In genomic region chr6:6736753-6737654, GRCh38 we compare ENCODE assay signal across 11 cellular contexts.
A peak's percentile ranks its signal among the peaks of the same experiment; 100 is the strongest.
DNase-seq lines count a peak whose midpoint lies in the region; ATAC-seq and TF ChIP-seq lines count a peak whose summit lies in the region.
"Had no signal": no experiment of that assay in that cellular context is flagged by ENCODE, and none has a peak within 500 bp of the region (broad histone marks: within the 10 kb centered on the region; RNA-seq: fewer than 3 reads in every experiment).

No MANE protein-coding gene starts in this region.

- intact Hi-C loops in aorta (cut with DNase I), result no loop called here

- H3K4me1 Mint-ChIP-seq in activated naive CD8-positive, alpha-beta T cell treated with anti-CD3 and anti-CD28 coated beads for 36 hours, result no peaks in the 10 kb centered on the region
- no peaks in the 10 kb centered on the region for H3K4me1 Mint-ChIP-seq in activated naive CD8-positive, alpha-beta T cell treated with anti-CD3 and anti-CD28 coated beads, Interleukin-2, amount 50 U/mL, for 24 hours

- H3K4me1 ChIP-seq in muscle layer of colon (ENCODE audit: insufficient read depth, low read length) (no peaks in the 10 kb centered on the region), aorta (ENCODE audit: control insufficient read depth in 1 of 2, insufficient read depth in 2 of 2, low read length in 2 of 2) (no peaks in the 10 kb centered on the region)

- H3K4me3 Mint-ChIP-seq in activated naive CD8-positive, alpha-beta T cell treated with anti-CD3 and anti-CD28 coated beads for 36 hours, result peak overlapping the region; percentile 22
- H3K4me3 Mint-ChIP-seq in activated naive CD8-positive, alpha-beta T cell treated with anti-CD3 and anti-CD28 coated beads, Interleukin-2, amount 50 U/mL, for 24 hours, result no peak overlapping the region

- H3K27me3 Mint-ChIP-seq in activated naive CD8-positive, alpha-beta T cell treated with anti-CD3 and anti-CD28 coated beads for 36 hours, result peaks cover 21% of the 10 kb centered on the region
- H3K27me3 Mint-ChIP-seq in activated naive CD8-positive, alpha-beta T cell treated with anti-CD3 and anti-CD28 coated beads, Interleukin-2, amount 50 U/mL, for 24 hours, result peaks cover 32% of the 10 kb centered on the region

- H3K9me3 Mint-ChIP-seq in activated naive CD8-positive, alpha-beta T cell treated with anti-CD3 and anti-CD28 coated beads for 36 hours, result no peaks in the 10 kb centered on the region
- H3K9me3 Mint-ChIP-seq in activated naive CD8-positive, alpha-beta T cell treated with anti-CD3 and anti-CD28 coated beads, Interleukin-2, amount 50 U/mL, for 24 hours, result no peaks in the 10 kb centered on the region

- H3K9ac ChIP-seq in muscle layer of colon (ENCODE audit: low read length), result no peak overlapping the region
- H3K9ac ChIP-seq: BLaER1, KMS-11 had no signal

- H3K36me3 ChIP-seq in muscle layer of colon (ENCODE audit: insufficient read depth, low read length), result no peaks in the 10 kb centered on the region
- H3K36me3 ChIP-seq in aorta (ENCODE audit: control insufficient read depth in 1 of 2, insufficient read depth in 2 of 2, low read length in 1 of 2), result no peaks in the 10 kb centered on the region
- H3K36me3 ChIP-seq: BLaER1 had no signal

- DNase-seq in activated naive CD8-positive, alpha-beta T cell treated with anti-CD3 and anti-CD28 coated beads for 36 hours, result no peak
- DNase-seq in activated naive CD8-positive, alpha-beta T cell treated with anti-CD3 and anti-CD28 coated beads, Interleukin-2, amount 50 U/mL, for 24 hours, result no peak
- no peak for DNase-seq in epithelial cell of proximal tubule (ENCODE audit: low read depth)
- peak; percentile 81 to 88 for DNase-seq in aorta
- no peak for DNase-seq in NCI-H446 (lab: John Stamatoyannopoulos, UW)
- DNase-seq: dermis blood vessel endothelial cell had no signal

- H3K36me3 Mint-ChIP-seq in activated naive CD8-positive, alpha-beta T cell treated with anti-CD3 and anti-CD28 coated beads for 36 hours, result no peaks in the 10 kb centered on the region
- H3K36me3 Mint-ChIP-seq in activated naive CD8-positive, alpha-beta T cell treated with anti-CD3 and anti-CD28 coated beads, Interleukin-2, amount 50 U/mL, for 24 hours (ENCODE audit: low read depth), result no peaks in the 10 kb centered on the region

- H3K27ac ChIP-seq in muscle layer of colon (ENCODE audit: low read depth, low read length), result peak overlapping the region; percentile 39
- no peak overlapping the region for H3K27ac ChIP-seq in aorta (ENCODE audit: low read depth in 1 of 2, low read length in 2 of 2)
- H3K27ac ChIP-seq: BLaER1, KMS-11 had no signal

- ATAC-seq in activated naive CD8-positive, alpha-beta T cell treated with anti-CD3 and anti-CD28 coated beads, Interleukin-2, amount 50 U/mL, for 24 hours, result no peak
- ATAC-seq in aorta (ENCODE audit: low FRiP score) (peak; percentile 88), HG02798 (IDR thresholded peaks at IDR 0.05; ENCODE audit: poor library complexity, unreplicated experiment) (no peak), HG03432 (IDR thresholded peaks at IDR 0.05; ENCODE audit: unreplicated experiment) (no peak)

- no peak overlapping the region for H3K27ac Mint-ChIP-seq in activated naive CD8-positive, alpha-beta T cell treated with anti-CD3 and anti-CD28 coated beads for 36 hours
- H3K27ac Mint-ChIP-seq in activated naive CD8-positive, alpha-beta T cell treated with anti-CD3 and anti-CD28 coated beads, Interleukin-2, amount 50 U/mL, for 24 hours, result no peak overlapping the region

- H3K27me3 ChIP-seq in muscle layer of colon (ENCODE audit: control insufficient read depth in 1 of 2, insufficient read depth in 2 of 2, low read length in 2 of 2) (no peaks in the 10 kb centered on the region), aorta (ENCODE audit: control insufficient read depth in 1 of 2, insufficient read depth in 2 of 2, low read length in 1 of 2) (no peaks in the 10 kb centered on the region)
- H3K27me3 ChIP-seq: BLaER1 had no signal

- peak overlapping the region; percentile 47 for H3K4me3 ChIP-seq in epithelial cell of proximal tubule (ENCODE audit: low read depth, low read length)
- peak overlapping the region; percentile 28 to 45 for H3K4me3 ChIP-seq in muscle layer of colon (ENCODE audit: low read depth in 1 of 2, low read length in 2 of 2)
- H3K4me3 ChIP-seq in aorta (ENCODE audit: low read length in 2 of 2), result no peak overlapping the region
- H3K4me3 ChIP-seq: BLaER1 had no signal

- no peak for TF ChIP-seq CTCF in epithelial cell of proximal tubule (conservative IDR thresholded peaks at IDR 0.05; ENCODE audit: low read depth, low read length)

- no peaks in the 10 kb centered on the region for H3K9me3 ChIP-seq in muscle layer of colon (ENCODE audit: low read length)
- H3K9me3 ChIP-seq in aorta (ENCODE audit: control insufficient read depth, low read length), result no peaks in the 10 kb centered on the region
- H3K9me3 ChIP-seq: BLaER1 had no signal

- 36 to 45% methylated on average over 34 of the region's 34 CpGs for WGBS in aorta, 2 donors

Comparison
In these comparisons a context has a peak if more than half of its experiments do, and no peak if none do; other contexts are left out.
1. DNase-seq: peak in aorta (2 of 2); none in activated naive CD8-positive, alpha-beta T cell treated with anti-CD3 and anti-CD28 coated beads for 36 hours (single experiment), activated naive CD8-positive, alpha-beta T cell treated with anti-CD3 and anti-CD28 coated beads, Interleukin-2, amount 50 U/mL, for 24 hours (single experiment), epithelial cell of proximal tubule (single experiment) and NCI-H446 (0 of 2).
2. H3K4me3 ChIP-seq: peak in epithelial cell of proximal tubule (single experiment) and muscle layer of colon (2 of 2); none in aorta (0 of 2).